20 cellular contexts compared by ENCODE assay signal in the genomic region with DNA sequence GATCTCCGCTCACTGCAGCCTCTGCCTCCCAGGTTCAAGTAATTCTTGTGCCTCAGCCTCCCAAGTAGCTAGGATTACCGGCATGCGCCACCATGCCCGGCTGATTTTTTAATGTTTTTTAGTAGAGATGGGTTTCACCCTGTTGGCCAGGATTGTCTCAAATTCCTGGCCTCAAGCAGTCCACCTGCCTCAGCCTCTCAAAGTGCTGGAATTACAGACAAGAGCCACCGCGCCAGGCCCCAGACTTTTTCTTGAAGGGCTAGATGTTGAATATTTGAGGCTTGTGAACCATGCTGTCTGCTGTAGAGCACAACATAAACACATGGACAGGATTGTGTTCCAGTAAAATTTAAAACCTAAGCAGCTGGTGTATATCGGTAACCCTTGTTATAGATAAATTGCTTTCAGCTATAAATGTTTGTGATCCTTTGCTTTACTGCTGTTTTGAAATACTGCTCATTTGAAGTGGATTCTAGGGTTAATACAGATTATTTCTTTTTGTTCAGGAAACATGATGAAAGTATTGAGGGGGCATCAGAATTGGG. TPM values are rescaled to one million over a fixed set of nuclear protein-coding genes. Genes with fewer than 3 reads are reported as not detected.
DNase-seq lines count a peak whose midpoint lies in the region; ATAC-seq and TF ChIP-seq lines count a peak whose summit lies in the region.
"Had no signal": no experiment of that assay in that cellular context is flagged by ENCODE, and none has a peak within 500 bp of the region (broad histone marks: within the 10 kb centered on the region; RNA-seq: fewer than 3 reads in every experiment).

No MANE protein-coding gene starts in this region.

- H3K36me3 ChIP-seq in HEK293 (ENCODE audit: control insufficient read depth in 2 of 2, insufficient read depth in 1 of 2, low read length in 2 of 2) (peaks cover 64 to 74% of the 10 kb centered on the region in 2 experiments), uterus (no peaks in the 10 kb centered on the region)

- H3K9me3 Mint-ChIP-seq in progenitor cell of endocrine pancreas (ENCODE audit: low read depth) (no peaks in the 10 kb centered on the region), endothelial cell (ENCODE audit: unreplicated experiment) (no peaks in the 10 kb centered on the region)
- H3K9me3 Mint-ChIP-seq: CD4-positive, CD25-positive, alpha-beta regulatory T cell had no signal

- ATAC-seq in T-helper 17 cell (no peak), HG02852 (IDR thresholded peaks at IDR 0.05; ENCODE audit: unreplicated experiment) (no peak)
- ATAC-seq: K562 had no signal

- no peak overlapping the region for H3K4me3 ChIP-seq in HEK293 (ENCODE audit: low read depth, low read length)
- H3K4me3 ChIP-seq in uterus = no peak overlapping the region
- H3K4me3 ChIP-seq: K562 had no signal

- peaks cover 4% of the 10 kb centered on the region for H3K4me1 ChIP-seq in HEK293 (ENCODE audit: control insufficient read depth, insufficient read depth, low read length)
- peaks cover 0 to under 1% of the 10 kb centered on the region in 2 donors for H3K4me1 ChIP-seq in uterus

- H3K27ac ChIP-seq in HEK293 (ENCODE audit: extremely low read depth, low read depth, low read length) = no peak overlapping the region
- no peak overlapping the region for H3K27ac ChIP-seq in uterus
- H3K27ac ChIP-seq: RWPE1 had no signal

- H3K9me3 ChIP-seq in HEK293 (ENCODE audit: control insufficient read depth, insufficient read depth, low read depth, low read length) (no peaks in the 10 kb centered on the region), T-helper 17 cell (ENCODE audit: control insufficient read depth, low read length, poor library complexity, severe bottlenecking) (no peaks in the 10 kb centered on the region), uterus (no peaks in the 10 kb centered on the region)

- POLR2A ChIA-PET in HEK293 (lab: Yijun Ruan, JAX) = interaction anchor here (1.1 to 4.8 kb wide), 3 partner anchors 10 to 17 kb away, joined by 3 to 21 read pairs (median 3); a partner anchor contains a TSS

- DNase-seq in T-helper 17 cell = no peak
- peak; percentile 20 for DNase-seq in left kidney (ENCODE audit: low read depth, low spot score)
- DNase-seq in progenitor cell of endocrine pancreas (ENCODE audit: low spot score, unreplicated experiment) = no peak
- no peak for DNase-seq in AG08396 (ENCODE audit: low spot score)
- no peak for DNase-seq in uterus
- no peak for DNase-seq in endothelial cell (ENCODE audit: low spot score)
- DNase-seq: CD4-positive, CD25-positive, alpha-beta regulatory T cell; EL; GF-D8; MM.1S; NCI-H1092; NCI-H1436 treated with DMSO at 0.1 percent for 48 hours; NCI-H2029; NCI-H226; NCI-H748 treated with DMSO at 0.1 percent for 48 hours; SHP77 treated with DMSO at 0.1 percent for 48 hours had no signal

- no peak for TF ChIP-seq POLR2A in uterus (IDR thresholded peaks at IDR 0.05)

- intact Hi-C loops in uterus (cut with DNase I; ENCODE audit: low total_unique reads) = no loop called here

- no peak overlapping the region for H3K4me3 Mint-ChIP-seq in T-helper 17 cell
- H3K4me3 Mint-ChIP-seq in progenitor cell of endocrine pancreas (ENCODE audit: low read depth) = no peak overlapping the region
- H3K4me3 Mint-ChIP-seq in endothelial cell (ENCODE audit: unreplicated experiment) = no peak overlapping the region
- H3K4me3 Mint-ChIP-seq: CD4-positive, CD25-positive, alpha-beta regulatory T cell had no signal

- H3K27ac Mint-ChIP-seq in T-helper 17 cell (peak overlapping the region; percentile 41), progenitor cell of endocrine pancreas (peak overlapping the region; percentile 62), endothelial cell (ENCODE audit: unreplicated experiment) (no peak overlapping the region)

- H3K36me3 Mint-ChIP-seq in T-helper 17 cell (ENCODE audit: low read depth) (peaks cover 2% of the 10 kb centered on the region), progenitor cell of endocrine pancreas (ENCODE audit: insufficient read depth) (peaks cover 17% of the 10 kb centered on the region), endothelial cell (ENCODE audit: low read depth, unreplicated experiment) (peaks cover 23% of the 10 kb centered on the region)

- H3K4me1 Mint-ChIP-seq in T-helper 17 cell (peaks cover 9% of the 10 kb centered on the region), progenitor cell of endocrine pancreas (ENCODE audit: low read depth) (peaks cover 30% of the 10 kb centered on the region), endothelial cell (ENCODE audit: unreplicated experiment) (peaks cover 3% of the 10 kb centered on the region)

- no peak for TF ChIP-seq CTCF in HEK293 (tag by site-specific recombination; IDR thresholded peaks at IDR 0.05)
- TF ChIP-seq CTCF in progenitor cell of endocrine pancreas (IDR thresholded peaks at IDR 0.05; ENCODE audit: unreplicated experiment) = no peak
- no peak for TF ChIP-seq CTCF in uterus (IDR thresholded peaks at IDR 0.05)
- TF ChIP-seq CTCF in endothelial cell (IDR thresholded peaks at IDR 0.05; ENCODE audit: unreplicated experiment) = no peak

- no peaks in the 10 kb centered on the region for H3K27me3 Mint-ChIP-seq in T-helper 17 cell
- H3K27me3 Mint-ChIP-seq in progenitor cell of endocrine pancreas = no peaks in the 10 kb centered on the region
- H3K27me3 Mint-ChIP-seq in endothelial cell (ENCODE audit: unreplicated experiment) = no peaks in the 10 kb centered on the region
- H3K27me3 Mint-ChIP-seq: CD4-positive, CD25-positive, alpha-beta regulatory T cell had no signal

- CTCF ChIA-PET in HEK293 (lab: Yijun Ruan, JAX) = interaction anchor here (0.8 to 1.7 kb wide), 2 partner anchors 9 to 48 kb away, joined by 3 read pairs; no protein-coding TSS in a partner anchor

- no peaks in the 10 kb centered on the region for H3K27me3 ChIP-seq in uterus

TF ChIP-seq in HEK293, 187 proteins besides CTCF, POLR2A, EP300 and RAD21:
- TF ChIP-seq FEZF1 (tag by site-specific recombination; IDR thresholded peaks at IDR 0.05) (peak; percentile 47; the same call in 1 of the 2 replicates), ZNF561 (tag by site-specific recombination; IDR thresholded peaks at IDR 0.05; ENCODE audit: borderline replicate concordance) (no peak)
- TF ChIP-seq, protein P1, sequence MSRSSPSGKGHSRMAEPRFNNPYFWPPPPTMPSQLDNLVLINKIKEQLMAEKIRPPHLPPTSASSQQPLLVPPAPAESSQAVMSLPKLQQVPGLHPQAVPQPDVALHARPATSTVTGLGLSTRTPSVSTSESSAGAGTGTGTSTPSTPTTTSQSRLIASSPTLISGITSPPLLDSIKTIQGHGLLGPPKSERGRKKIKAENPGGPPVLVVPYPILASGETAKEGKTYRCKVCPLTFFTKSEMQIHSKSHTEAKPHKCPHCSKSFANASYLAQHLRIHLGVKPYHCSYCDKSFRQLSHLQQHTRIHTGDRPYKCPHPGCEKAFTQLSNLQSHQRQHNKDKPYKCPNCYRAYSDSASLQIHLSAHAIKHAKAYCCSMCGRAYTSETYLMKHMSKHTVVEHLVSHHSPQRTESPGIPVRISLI (tag by site-specific recombination; IDR thresholded peaks at IDR 0.05) = 0 out of 2 replicates have a peak, but pooled peaks have one; percentile 10
TF ChIP-seq in HEK293: peak in this region for 2.

RNA-seq across cellular contexts. Expression of a gene that starts 12.4 kb away (rescaled TPM):
- total RNA-seq in T-helper 17 cell (100 to 1,000 TPM; 137 to 146 TPM), progenitor cell of endocrine pancreas (452 and 468 TPM in 2 replicates), uterus (100 to 1,000 TPM; 140 to 421 (median 354) TPM), endothelial cell (ENCODE audit: unreplicated experiment) (443 TPM)
